8 cellular contexts compared by ENCODE assay signal in genomic region chr19:16184665-16185122, GRCh38. TPM values are rescaled to one million over a fixed set of nuclear protein-coding genes. Genes with fewer than 3 reads are reported as not detected.
DNase-seq lines count a peak whose midpoint lies in the region; ATAC-seq and TF ChIP-seq lines count a peak whose summit lies in the region.

No MANE protein-coding gene starts in this region.

- intact Hi-C loops in CD8-positive, alpha-beta T cell (cut with DNase I, micrococcal nuclease), result loop anchor here (1.0 to 5.0 kb wide), 16 partner anchors 13 to 767 kb away; partner anchors contain the start of genes AP1M1 (in 2 of the 2), KLF2 (in 2 of the 2), RAB8A (in 2 of the 2) and AKAP8L (in 1 of the 2)

- H3K27me3 Mint-ChIP-seq in CD8-positive, alpha-beta T cell (ENCODE audit: low read depth), result peaks cover 4% of the 10 kb centered on the region

- no peak for ATAC-seq in CD8-positive, alpha-beta T cell
- peak; percentile 8 for ATAC-seq in omental fat pad (ENCODE audit: low FRiP score)
- no peak for ATAC-seq in activated CD4-positive, CD25-positive, alpha-beta regulatory T cell treated with anti-CD3 and anti-CD28 coated beads, Interleukin-2, amount 50 U/mL, for 24 hours

- no peak for TF ChIP-seq POLR2A in NB4 (IDR thresholded peaks at IDR 0.05; ENCODE audit: extremely low read depth, insufficient read length)

- peak overlapping the region; percentile 41 for H3K4me3 ChIP-seq in CD8-positive, alpha-beta T cell (ENCODE audit: low read depth, low read length)
- H3K4me3 ChIP-seq in NB4 (ENCODE audit: low read depth, low read length) (peak overlapping the region; percentile 41), endocrine pancreas (ENCODE audit: control insufficient read depth, insufficient read depth, low read length) (peak overlapping the region; percentile 59)

- H3K9ac ChIP-seq in endocrine pancreas (ENCODE audit: control insufficient read depth, insufficient read depth, low read length), result peak overlapping the region; percentile 67

- H3K4me1 ChIP-seq in CD8-positive, alpha-beta T cell (ENCODE audit: insufficient read depth, low read length), result peaks cover 19% of the 10 kb centered on the region
- H3K4me1 ChIP-seq in endocrine pancreas (ENCODE audit: control insufficient read depth, insufficient read depth, low read length), result no peaks in the 10 kb centered on the region

- no peak for DNase-seq in CD8-positive, alpha-beta T cell
- DNase-seq in NB4 (ENCODE audit: low read depth) (no peak), omental fat pad (ENCODE audit: low spot score) (no peak), NCI-H526 treated with DMSO at 0.1 percent for 48 hours (lab: John Stamatoyannopoulos, UW) (no peak), mucosa of gallbladder (ENCODE audit: low spot score) (no peak), NCI-H2107 treated with DMSO at 0.1 percent for 48 hours (lab: John Stamatoyannopoulos, UW; ENCODE audit: unreplicated experiment) (no peak)

- POLR2A ChIA-PET in CD8-positive, alpha-beta T cell (lab: Charles Lee), result interaction anchor here (0.6 to 2.2 kb wide), 21 partner anchors 10 to 348 kb away, joined by 3 to 18 read pairs (median 5); partner anchors contain the start of genes AP1M1, C19orf44, CALR3 and KLF2

- no peaks in the 10 kb centered on the region for H3K27me3 ChIP-seq in CD8-positive, alpha-beta T cell (ENCODE audit: insufficient read depth, low read length)
- no peaks in the 10 kb centered on the region for H3K27me3 ChIP-seq in endocrine pancreas (ENCODE audit: control insufficient read depth, insufficient read depth, low read length)

- peak overlapping the region; percentile 95 for H3K27ac Mint-ChIP-seq in CD8-positive, alpha-beta T cell

- peaks cover 33% of the 10 kb centered on the region for H3K36me3 Mint-ChIP-seq in CD8-positive, alpha-beta T cell

- peaks cover 36% of the 10 kb centered on the region for H3K4me1 Mint-ChIP-seq in CD8-positive, alpha-beta T cell (ENCODE audit: low read depth)

- CTCF ChIA-PET in CD8-positive, alpha-beta T cell (lab: Charles Lee), result interaction anchor here (0.7 to 8.6 kb wide), 22 partner anchors 10 to 555 kb away, joined by 3 to 74 read pairs (median 6); no protein-coding TSS in a partner anchor

- no peak overlapping the region for H3K27ac ChIP-seq in CD8-positive, alpha-beta T cell (ENCODE audit: low read depth, low read length)

- no peak for TF ChIP-seq CTCF in CD8-positive, alpha-beta T cell (IDR thresholded peaks at IDR 0.05)
- no peak for TF ChIP-seq CTCF in NB4 (IDR thresholded peaks at IDR 0.05; ENCODE audit: low read depth, low read length)
- no peak for TF ChIP-seq CTCF in omental fat pad (IDR thresholded peaks at IDR 0.05)

- peak overlapping the region; percentile 99 for H3K4me3 Mint-ChIP-seq in CD8-positive, alpha-beta T cell

- H3K9me3 ChIP-seq in CD8-positive, alpha-beta T cell (ENCODE audit: low read length), result no peaks in the 10 kb centered on the region
- no peaks in the 10 kb centered on the region for H3K9me3 ChIP-seq in endocrine pancreas (ENCODE audit: control insufficient read depth, low read length)

- no peaks in the 10 kb centered on the region for H3K9me3 Mint-ChIP-seq in CD8-positive, alpha-beta T cell

- peaks cover 15% of the 10 kb centered on the region for H3K36me3 ChIP-seq in CD8-positive, alpha-beta T cell (ENCODE audit: insufficient read depth, low read length)
- H3K36me3 ChIP-seq in endocrine pancreas (ENCODE audit: control insufficient read depth, insufficient read depth, low read length), result no peaks in the 10 kb centered on the region

RNA-seq across cellular contexts. Expression of gene FAM32A, which starts 0.5 kb away (rescaled TPM):
- total RNA-seq in CD8-positive, alpha-beta T cell, result 10 to 100 TPM; 59.7 to 60.4 TPM
- total RNA-seq in omental fat pad, result 100 to 1,000 TPM in 1 of 4 donors, 10 to 100 TPM in 3; 79.7 to 103 (median 90.2) TPM
- 71.6 TPM for total RNA-seq in mucosa of gallbladder

RNA-seq across cellular contexts. Expression of gene CIB3, which starts 11.4 kb away (rescaled TPM):
- total RNA-seq in CD8-positive, alpha-beta T cell, result not detected
- total RNA-seq in omental fat pad (not detected), mucosa of gallbladder (not detected)

RNA-seq across cellular contexts. Expression of gene AP1M1, which starts 13.0 kb away (rescaled TPM):
- 10 to 100 TPM; 76.2 to 83.4 TPM for total RNA-seq in CD8-positive, alpha-beta T cell
- total RNA-seq in omental fat pad, result 100 to 1,000 TPM in 2 of 4 donors, 10 to 100 TPM in 2; 92.0 to 154 (median 111) TPM
- 84.0 TPM for total RNA-seq in mucosa of gallbladder

RNA-seq across cellular contexts. Expression of gene HSH2D, which starts 41.2 kb away (rescaled TPM):
- 10 to 100 TPM; 35.9 to 37.5 TPM for total RNA-seq in CD8-positive, alpha-beta T cell
- 1 to 10 TPM; 1.0 to 5.8 (median 1.6) TPM for total RNA-seq in omental fat pad
- 14.0 TPM for total RNA-seq in mucosa of gallbladder
